In the genomic region with DNA sequence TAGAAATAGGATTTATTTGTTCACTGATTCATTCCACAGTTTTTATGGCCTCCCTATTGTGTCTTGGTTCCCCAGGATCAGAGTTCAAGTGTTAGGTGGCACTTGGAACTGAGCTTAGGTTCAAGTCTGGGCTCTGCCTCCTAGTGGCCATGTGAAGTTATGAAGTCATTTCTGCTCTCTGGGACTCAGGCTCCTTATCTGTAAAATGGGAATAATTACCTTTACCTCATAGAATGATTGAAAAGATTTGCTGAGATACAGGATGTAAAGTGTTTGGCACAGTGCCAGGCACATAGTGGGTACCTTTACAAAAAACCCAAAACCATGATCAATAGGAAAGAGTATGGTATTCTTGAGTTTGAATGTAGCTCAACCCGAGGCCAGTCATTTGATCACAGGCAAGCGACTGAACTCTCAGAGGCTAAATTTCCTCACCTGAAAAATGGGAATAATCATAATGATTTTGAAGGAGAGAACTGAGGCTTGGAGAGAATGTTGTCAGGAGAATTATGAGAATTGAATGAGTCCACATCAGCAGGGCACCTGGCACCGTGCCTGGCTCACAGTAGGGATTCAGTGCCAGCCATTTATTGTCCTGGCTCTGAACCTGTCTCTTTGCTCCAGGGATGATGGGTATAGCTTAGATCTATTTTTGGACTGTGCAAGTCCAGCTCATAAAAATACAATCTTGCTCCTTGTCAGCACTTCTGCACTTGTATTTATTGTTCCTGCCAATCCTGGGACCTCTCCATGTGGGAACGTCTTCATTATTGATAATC, we compare ENCODE assay signal across 17 cellular contexts. TPM values are rescaled to one million over a fixed set of nuclear protein-coding genes. Genes with fewer than 3 reads are reported as not detected.
DNase-seq lines count a peak whose midpoint lies in the region; ATAC-seq and TF ChIP-seq lines count a peak whose summit lies in the region.
"Had no signal": no experiment of that assay in that cellular context is flagged by ENCODE, and none has a peak within 500 bp of the region (broad histone marks: within the 10 kb centered on the region; RNA-seq: fewer than 3 reads in every experiment).

No MANE protein-coding gene starts in this region.

- TF ChIP-seq CTCF in NB4 (IDR thresholded peaks at IDR 0.05; ENCODE audit: low read depth, low read length) (peak; percentile 39), brain (conservative IDR thresholded peaks at IDR 0.05) (peak in 1 of 2 experiments; percentile 27), type B pancreatic cell (conservative IDR thresholded peaks at IDR 0.05) (peak; percentile 50), tibial artery (IDR thresholded peaks at IDR 0.05) (no peak)

- H3K27me3 Mint-ChIP-seq in brain (peaks cover 3% of the 10 kb centered on the region), type B pancreatic cell (peaks cover 38% of the 10 kb centered on the region)
- peaks cover under 1% of the 10 kb centered on the region for H3K27me3 Mint-ChIP-seq in activated CD8-positive, alpha-beta T cell treated with anti-CD3 and anti-CD28 coated beads, Interleukin-2, amount 10 ng/mL, durations not matched to agents 7 days and 5 days (ENCODE audit: low read depth)

- TF ChIP-seq POLR2A in NB4 (IDR thresholded peaks at IDR 0.05; ENCODE audit: extremely low read depth, insufficient read length), result no peak

- H3K4me3 Mint-ChIP-seq in brain (peak overlapping the region in 4 of 5 experiments; percentile 1 to 35 (median 24)), type B pancreatic cell (no peak overlapping the region)
- no peak overlapping the region for H3K4me3 Mint-ChIP-seq in activated CD8-positive, alpha-beta T cell treated with anti-CD3 and anti-CD28 coated beads, Interleukin-2, amount 10 ng/mL, durations not matched to agents 7 days and 5 days
- H3K4me3 Mint-ChIP-seq: activated CD8-positive, alpha-beta memory T cell treated with anti-CD3 and anti-CD28 coated beads, Interleukin-2, amount 10 ng/mL, durations not matched to agents 7 days and 5 days; activated naive CD4-positive, alpha-beta T cell treated with anti-CD3 and anti-CD28 coated beads for 36 hours; naive B cell had no signal

- intact Hi-C loops in Right ventricle myocardium superior (cut with DNase I), result no loop called here
- intact Hi-C loops in cardiac septum (cut with DNase I), result no loop called here
- intact Hi-C loops in tibial artery (cut with DNase I; ENCODE audit: low total_unique reads), result no loop called here

- H3K4me3 ChIP-seq in NB4 (ENCODE audit: low read depth, low read length), result no peak overlapping the region
- no peak overlapping the region for H3K4me3 ChIP-seq in tibial artery
- H3K4me3 ChIP-seq: cardiac muscle cell, gastroesophageal sphincter, thoracic aorta had no signal

- H3K27ac Mint-ChIP-seq in brain, result peak overlapping the region in 4 of 5 experiments; percentile 8 to 48 (median 23)
- H3K27ac Mint-ChIP-seq in type B pancreatic cell, result no peak overlapping the region
- H3K27ac Mint-ChIP-seq in activated CD8-positive, alpha-beta T cell treated with anti-CD3 and anti-CD28 coated beads, Interleukin-2, amount 10 ng/mL, durations not matched to agents 7 days and 5 days, result no peak overlapping the region
- H3K27ac Mint-ChIP-seq: activated CD8-positive, alpha-beta memory T cell treated with anti-CD3 and anti-CD28 coated beads, Interleukin-2, amount 10 ng/mL, durations not matched to agents 7 days and 5 days; activated naive CD4-positive, alpha-beta T cell treated with anti-CD3 and anti-CD28 coated beads for 36 hours had no signal

- H3K27me3 ChIP-seq in tibial artery, result peaks cover 0 to 4% of the 10 kb centered on the region in 2 donors
- H3K27me3 ChIP-seq: cardiac muscle cell had no signal

- H3K4me1 Mint-ChIP-seq in brain (peaks cover 68% of the 10 kb centered on the region), type B pancreatic cell (ENCODE audit: unreplicated experiment) (no peaks in the 10 kb centered on the region)
- H3K4me1 Mint-ChIP-seq in activated CD8-positive, alpha-beta T cell treated with anti-CD3 and anti-CD28 coated beads, Interleukin-2, amount 10 ng/mL, durations not matched to agents 7 days and 5 days (ENCODE audit: low read depth), result no peaks in the 10 kb centered on the region
- H3K4me1 Mint-ChIP-seq: activated CD8-positive, alpha-beta memory T cell treated with anti-CD3 and anti-CD28 coated beads, Interleukin-2, amount 10 ng/mL, durations not matched to agents 7 days and 5 days; naive B cell had no signal

- H3K9me3 ChIP-seq in tibial artery, result peaks cover 0 to 5% (median 0%) of the 10 kb centered on the region in 3 donors
- H3K9me3 ChIP-seq: gastroesophageal sphincter, thoracic aorta had no signal

- POLR2A ChIA-PET in activated CD8-positive, alpha-beta T cell treated with anti-CD3 and anti-CD28 coated beads, Interleukin-2, amount 10 ng/mL, durations not matched to agents 7 days and 5 days (lab: Charles Lee), result no interaction called here

- H3K36me3 Mint-ChIP-seq in brain (peaks cover 42% of the 10 kb centered on the region), type B pancreatic cell (no peaks in the 10 kb centered on the region)
- no peaks in the 10 kb centered on the region for H3K36me3 Mint-ChIP-seq in activated CD8-positive, alpha-beta T cell treated with anti-CD3 and anti-CD28 coated beads, Interleukin-2, amount 10 ng/mL, durations not matched to agents 7 days and 5 days (ENCODE audit: low read depth)
- H3K36me3 Mint-ChIP-seq: activated CD8-positive, alpha-beta memory T cell treated with anti-CD3 and anti-CD28 coated beads, Interleukin-2, amount 10 ng/mL, durations not matched to agents 7 days and 5 days; naive B cell had no signal

- no peaks in the 10 kb centered on the region for H3K4me1 ChIP-seq in tibial artery
- H3K4me1 ChIP-seq: gastroesophageal sphincter had no signal

- H3K27ac ChIP-seq in tibial artery, result no peak overlapping the region
- H3K27ac ChIP-seq: cardiac muscle cell, gastroesophageal sphincter, KMS-11, thoracic aorta had no signal

- H3K9me3 Mint-ChIP-seq in brain, result peaks cover 0 to 7% (median under 1%) of the 10 kb centered on the region in 5 experiments
- no peaks in the 10 kb centered on the region for H3K9me3 Mint-ChIP-seq in type B pancreatic cell
- no peaks in the 10 kb centered on the region for H3K9me3 Mint-ChIP-seq in activated CD8-positive, alpha-beta T cell treated with anti-CD3 and anti-CD28 coated beads, Interleukin-2, amount 10 ng/mL, durations not matched to agents 7 days and 5 days (ENCODE audit: insufficient read depth)

- no peaks in the 10 kb centered on the region for H3K36me3 ChIP-seq in tibial artery
- H3K36me3 ChIP-seq: cardiac muscle cell, gastroesophageal sphincter, thoracic aorta had no signal

- CTCF ChIA-PET in activated CD8-positive, alpha-beta T cell treated with anti-CD3 and anti-CD28 coated beads, Interleukin-2, amount 10 ng/mL, durations not matched to agents 7 days and 5 days (lab: Charles Lee), result interaction anchor here (1.2 to 1.7 kb wide), 2 partner anchors 11 to 16 kb away, joined by 3 to 4 read pairs; partner anchors contain the start of gene NSG2

- peak; percentile 92 for ATAC-seq in Right ventricle myocardium superior (ENCODE audit: poor library complexity)
- no peak for ATAC-seq in activated CD8-positive, alpha-beta T cell treated with anti-CD3 and anti-CD28 coated beads, Interleukin-2, amount 10 ng/mL, durations not matched to agents 7 days and 5 days
- ATAC-seq: activated CD8-positive, alpha-beta memory T cell treated with anti-CD3 and anti-CD28 coated beads, Interleukin-2, amount 10 ng/mL, durations not matched to agents 7 days and 5 days; gastroesophageal sphincter had no signal

- DNase-seq in Right ventricle myocardium superior (peak; percentile 69), cardiac septum (ENCODE audit: low spot score) (no peak), NB4 (ENCODE audit: low read depth) (no peak), type B pancreatic cell (ENCODE audit: extremely low spot score, unreplicated experiment) (no peak), activated gamma-delta T cell treated with Interleukin-2 at 50 U/mL for 16 hours (no peak), tibial artery (no peak)
- DNase-seq in activated CD8-positive, alpha-beta T cell treated with anti-CD3 and anti-CD28 coated beads, Interleukin-2, amount 10 ng/mL, durations not matched to agents 7 days and 5 days, result no peak
- DNase-seq: activated CD8-positive, alpha-beta memory T cell treated with anti-CD3 and anti-CD28 coated beads, Interleukin-2, amount 10 ng/mL, durations not matched to agents 7 days and 5 days; activated naive CD4-positive, alpha-beta T cell treated with anti-CD3 and anti-CD28 coated beads for 36 hours; naive B cell; NCI-H1930 had no signal

RNA-seq across cellular contexts. Expression of gene NSG2, which starts 10.7 kb away (rescaled TPM):
- 0.11 TPM for total RNA-seq in Right ventricle myocardium superior
- total RNA-seq in cardiac septum, result 1.5 TPM
- polyA plus RNA-seq in brain (ENCODE audit: insufficient read depth, low read depth, low replicate concordance), result 32.7 TPM
- total RNA-seq in type B pancreatic cell (ENCODE audit: low replicate concordance), result 3.1 and 3.9 TPM in 2 replicates
- not detected for total RNA-seq in activated CD8-positive, alpha-beta T cell treated with anti-CD3 and anti-CD28 coated beads, Interleukin-2, amount 10 ng/mL, durations not matched to agents 7 days and 5 days
- total RNA-seq: activated CD8-positive, alpha-beta memory T cell treated with anti-CD3 and anti-CD28 coated beads, Interleukin-2, amount 10 ng/mL, durations not matched to agents 7 days and 5 days; activated naive CD4-positive, alpha-beta T cell treated with anti-CD3 and anti-CD28 coated beads for 36 hours; pulmonary artery endothelial cell; thoracic aorta had no signal

Comparison
In these comparisons a context has a peak if more than half of its experiments do, and no peak if none do; other contexts are left out.
1. CTCF ChIP-seq: peak in NB4 (single experiment) and type B pancreatic cell (single experiment); none in tibial artery (0 of 2).
2. H3K27ac Mint-ChIP-seq: peak in brain (4 of 5); none in type B pancreatic cell (single experiment) and activated CD8-positive, alpha-beta T cell treated with anti-CD3 and anti-CD28 coated beads, Interleukin-2, amount 10 ng/mL, durations not matched to agents 7 days and 5 days (single experiment).
3. H3K4me3 Mint-ChIP-seq: peak in brain (4 of 5); none in type B pancreatic cell (single experiment) and activated CD8-positive, alpha-beta T cell treated with anti-CD3 and anti-CD28 coated beads, Interleukin-2, amount 10 ng/mL, durations not matched to agents 7 days and 5 days (single experiment).